1 cellular context compared by ENCODE assay signal in the genomic region with DNA sequence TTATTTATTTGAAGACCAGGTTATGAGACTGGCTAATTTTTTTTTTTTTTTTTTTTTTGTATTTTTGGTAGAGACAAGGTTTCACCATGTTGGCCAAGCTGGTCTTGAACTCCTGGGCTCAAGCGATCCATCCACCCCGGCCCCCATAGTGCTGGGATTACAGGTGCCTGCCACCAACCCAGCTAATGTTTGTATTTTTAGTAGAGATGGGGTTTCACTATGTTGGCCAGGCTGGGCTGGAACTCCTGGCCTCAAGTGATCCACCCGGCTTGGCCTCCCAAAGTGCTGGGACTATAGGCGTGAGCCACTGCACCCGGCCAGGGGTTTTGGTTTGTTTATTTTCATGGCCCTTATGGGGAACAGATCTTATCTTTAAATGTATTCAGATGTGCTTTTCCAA. TPM values are rescaled to one million over a fixed set of nuclear protein-coding genes. Genes with fewer than 3 reads are reported as not detected.
"Had no signal": no experiment of that assay in that cellular context is flagged by ENCODE, and none has a peak within 500 bp of the region (broad histone marks: within the 10 kb centered on the region; RNA-seq: fewer than 3 reads in every experiment).

No MANE protein-coding gene starts in this region.

RNA-seq across cellular contexts. Expression of a gene that starts 4.5 kb away (rescaled TPM):
- total RNA-seq: IMR-90 had no signal
